ENCODE assay signal across 9 cellular contexts in the genomic region with DNA sequence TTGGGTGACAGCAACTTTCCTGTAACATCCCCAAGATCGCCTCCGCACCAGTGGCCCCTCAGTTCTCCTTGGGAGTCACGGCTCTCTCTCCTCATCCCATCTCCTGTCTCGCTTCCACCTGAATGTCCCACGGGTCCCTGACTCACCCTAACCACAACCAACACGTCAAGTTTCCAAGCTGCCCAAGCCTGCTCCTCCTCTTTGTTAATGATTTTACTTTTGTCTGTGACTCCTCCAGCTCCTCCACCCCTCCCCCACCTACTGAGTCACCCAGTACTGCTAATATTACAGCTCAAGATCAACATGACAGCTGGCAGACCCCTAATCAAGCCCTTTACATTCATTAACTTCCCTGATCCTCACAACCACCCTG. TPM values are rescaled to one million over a fixed set of nuclear protein-coding genes. Genes with fewer than 3 reads are reported as not detected.
A peak's percentile ranks its signal among the peaks of the same experiment; 100 is the strongest.
DNase-seq lines count a peak whose midpoint lies in the region; ATAC-seq, FAIRE-seq and TF ChIP-seq lines count a peak whose summit lies in the region.
"Had no signal": no experiment of that assay in that cellular context is flagged by ENCODE, and none has a peak within 500 bp of the region (broad histone marks: within the 10 kb centered on the region; RNA-seq: fewer than 3 reads in every experiment).

No MANE protein-coding gene starts in this region.

- no peak overlapping the region for H3K4me3 Mint-ChIP-seq in activated CD8-positive, alpha-beta T cell treated with anti-CD3 and anti-CD28 coated beads, Interleukin-2, amount 10 ng/mL, durations not matched to agents 7 days and 5 days

- H3K9me3 Mint-ChIP-seq in activated CD8-positive, alpha-beta T cell treated with anti-CD3 and anti-CD28 coated beads, Interleukin-2, amount 10 ng/mL, durations not matched to agents 7 days and 5 days (ENCODE audit: insufficient read depth), result peaks cover 8% of the 10 kb centered on the region

- H3K27ac ChIP-seq in keratinocyte (ENCODE audit: control insufficient read depth, insufficient read depth, low read length), result peak overlapping the region; percentile 98

- peaks cover 78% of the 10 kb centered on the region for H3K36me3 Mint-ChIP-seq in activated CD8-positive, alpha-beta T cell treated with anti-CD3 and anti-CD28 coated beads, Interleukin-2, amount 10 ng/mL, durations not matched to agents 7 days and 5 days (ENCODE audit: low read depth)

- no peak overlapping the region for H2AFZ ChIP-seq in keratinocyte (ENCODE audit: control insufficient read depth, low read length)

- peak; percentile 41 for DNase-seq in activated T-cell treated with anti-CD3 and anti-CD28 coated beads for 24 hours (ENCODE audit: low read depth)
- no peak for DNase-seq in activated T-cell treated with anti-CD3 and anti-CD28 coated beads, Interleukin-2, amount 50 U/mL, for 1 hour
- DNase-seq in activated CD8-positive, alpha-beta T cell treated with anti-CD3 and anti-CD28 coated beads, Interleukin-2, amount 10 ng/mL, durations not matched to agents 7 days and 5 days, result no peak
- DNase-seq in keratinocyte (ENCODE audit: low read depth, low spot score), result peak; percentile 97
- DNase-seq in stromal cell of bone marrow (ENCODE audit: low read depth), result peak; percentile 81
- no peak for DNase-seq in omental fat pad (ENCODE audit: low spot score)
- DNase-seq in NCI-H187 (lab: John Stamatoyannopoulos, UW), result no peak

- peak overlapping the region in 1 of 3 experiments; percentile 41 for H3K4me3 ChIP-seq in keratinocyte (ENCODE audit: control insufficient read depth in 2 of 3, extremely low read depth in 1 of 3, insufficient read depth in 2 of 3, low read depth in 1 of 3, low read length in 3 of 3)

- peak overlapping the region; percentile 78 for H3K9ac ChIP-seq in keratinocyte (ENCODE audit: control insufficient read depth, extremely low read depth, insufficient read depth, low read length)

- no peaks in the 10 kb centered on the region for H3K9me1 ChIP-seq in keratinocyte (ENCODE audit: control insufficient read depth, extremely low read depth, insufficient read depth, low read length)

- TF ChIP-seq CTCF in keratinocyte (optimal IDR thresholded peaks at IDR 0.05 in 1 of 3, IDR thresholded peaks at IDR 0.05 in 1 of 3, conservative IDR thresholded peaks at IDR 0.05 in 1 of 3; ENCODE audit: extremely low read depth in 1 of 3, insufficient read depth in 2 of 3, low read length in 3 of 3), result no peak
- no peak for TF ChIP-seq CTCF in omental fat pad (IDR thresholded peaks at IDR 0.05)

- FAIRE-seq in keratinocyte (lab: Jason Lieb, UNC), result peak; percentile 97
- FAIRE-seq: G401.6 had no signal

- H3K27ac Mint-ChIP-seq in activated CD8-positive, alpha-beta T cell treated with anti-CD3 and anti-CD28 coated beads, Interleukin-2, amount 10 ng/mL, durations not matched to agents 7 days and 5 days, result peak overlapping the region; percentile 71

- ATAC-seq in activated CD8-positive, alpha-beta T cell treated with anti-CD3 and anti-CD28 coated beads, Interleukin-2, amount 10 ng/mL, durations not matched to agents 7 days and 5 days, result no peak
- no peak for ATAC-seq in GM18517 (IDR thresholded peaks at IDR 0.05; ENCODE audit: unreplicated experiment)
- no peak for ATAC-seq in omental fat pad (ENCODE audit: low FRiP score)

- peaks cover 16% of the 10 kb centered on the region for H3K4me1 Mint-ChIP-seq in activated CD8-positive, alpha-beta T cell treated with anti-CD3 and anti-CD28 coated beads, Interleukin-2, amount 10 ng/mL, durations not matched to agents 7 days and 5 days (ENCODE audit: low read depth)

- no peaks in the 10 kb centered on the region for H3K9me3 ChIP-seq in keratinocyte (ENCODE audit: control insufficient read depth, low read depth, low read length)

- no peaks in the 10 kb centered on the region for H3K27me3 ChIP-seq in keratinocyte (ENCODE audit: control insufficient read depth, extremely low read depth, insufficient read depth, low read length)

- no peaks in the 10 kb centered on the region for H4K20me1 ChIP-seq in keratinocyte (ENCODE audit: control insufficient read depth, extremely low read depth, insufficient read depth, low read length)

- H3K27me3 Mint-ChIP-seq in activated CD8-positive, alpha-beta T cell treated with anti-CD3 and anti-CD28 coated beads, Interleukin-2, amount 10 ng/mL, durations not matched to agents 7 days and 5 days (ENCODE audit: low read depth), result no peaks in the 10 kb centered on the region

- peaks cover 38% of the 10 kb centered on the region for H3K4me1 ChIP-seq in keratinocyte (ENCODE audit: control insufficient read depth, extremely low read depth, insufficient read depth, low read length)

- dilution Hi-C loops in keratinocyte (cut with MboI; ENCODE audit: extremely low pct_ligation_motif_present, low sequenced_read_pairs), result no loop called here

- H3K4me2 ChIP-seq in keratinocyte (ENCODE audit: control insufficient read depth, extremely low read depth, insufficient read depth, low read depth, low read length), result peak overlapping the region; percentile 82

- H3K79me2 ChIP-seq in keratinocyte (ENCODE audit: control insufficient read depth, insufficient read depth, low read length), result peaks cover 1% of the 10 kb centered on the region

- CTCF ChIA-PET in activated CD8-positive, alpha-beta T cell treated with anti-CD3 and anti-CD28 coated beads, Interleukin-2, amount 10 ng/mL, durations not matched to agents 7 days and 5 days (lab: Charles Lee), result interaction anchor here (1.4 kb wide), 1 partner anchor 259 kb away, joined by 3 read pairs; no protein-coding TSS in a partner anchor

- POLR2A ChIA-PET in activated CD8-positive, alpha-beta T cell treated with anti-CD3 and anti-CD28 coated beads, Interleukin-2, amount 10 ng/mL, durations not matched to agents 7 days and 5 days (lab: Charles Lee), result no interaction called here

- H3K36me3 ChIP-seq in keratinocyte (ENCODE audit: control insufficient read depth in 2 of 2, extremely low read depth in 1 of 2, insufficient read depth in 2 of 2, low read length in 2 of 2), result peaks cover 0 to 14% of the 10 kb centered on the region in 2 experiments

RNA-seq across cellular contexts. Expression of a gene that starts 39.3 kb away (rescaled TPM):
- 100 to 1,000 TPM; 166 to 171 TPM for total RNA-seq in activated CD8-positive, alpha-beta T cell treated with anti-CD3 and anti-CD28 coated beads, Interleukin-2, amount 10 ng/mL, durations not matched to agents 7 days and 5 days
- 29.2 to 30.8 TPM (median 30.2 TPM) in 3 replicates for polyA plus RNA-seq in keratinocyte
- polyA plus RNA-seq in keratinocyte (2011; ENCODE audit: low read depth), result 24.5 TPM
- polyA plus RNA-seq in keratinocyte (2011; cell fraction: cytosol; rRNA removed), result 13.0 and 20.3 TPM in 2 replicates
- polyA plus RNA-seq in keratinocyte (2011; cell fraction: nucleus; rRNA removed), result 32.9 and 38.4 TPM in 2 replicates
- 24.6 and 37.7 TPM in 2 replicates for polyA plus RNA-seq in keratinocyte (2012; ENCODE audit: low replicate concordance)
- 18.2 to 27.2 TPM (median 19.1 TPM) in 3 replicates for polyA minus RNA-seq in keratinocyte
- polyA minus RNA-seq in keratinocyte (2011; cell fraction: cytosol; rRNA and poly(A)+ RNA removed), result 10.2 TPM
- 10.9 and 17.8 TPM in 2 replicates for polyA minus RNA-seq in keratinocyte (2011; cell fraction: nucleus; rRNA and poly(A)+ RNA removed)
- 10 to 100 TPM; 11.9 to 24.9 (median 16.1) TPM for total RNA-seq in omental fat pad

Comparison
In these comparisons a context has a peak if more than half of its experiments do, and no peak if none do; other contexts are left out.
1. DNase-seq: peak in activated T-cell treated with anti-CD3 and anti-CD28 coated beads for 24 hours (single experiment), keratinocyte (single experiment) and stromal cell of bone marrow (single experiment); none in activated T-cell treated with anti-CD3 and anti-CD28 coated beads, Interleukin-2, amount 50 U/mL, for 1 hour (single experiment), activated CD8-positive, alpha-beta T cell treated with anti-CD3 and anti-CD28 coated beads, Interleukin-2, amount 10 ng/mL, durations not matched to agents 7 days and 5 days (single experiment), omental fat pad (single experiment) and NCI-H187 (0 of 2).
2. RNA of a gene that starts 39.3 kb away (total RNA-seq): 166 to 171 TPM in activated CD8-positive, alpha-beta T cell treated with anti-CD3 and anti-CD28 coated beads, Interleukin-2, amount 10 ng/mL, durations not matched to agents 7 days and 5 days; 11.9 to 24.9 TPM in omental fat pad; every median in the first group is over 4 times any median in the second.